ENCODE assay signal across 9 cellular contexts in the genomic region with DNA sequence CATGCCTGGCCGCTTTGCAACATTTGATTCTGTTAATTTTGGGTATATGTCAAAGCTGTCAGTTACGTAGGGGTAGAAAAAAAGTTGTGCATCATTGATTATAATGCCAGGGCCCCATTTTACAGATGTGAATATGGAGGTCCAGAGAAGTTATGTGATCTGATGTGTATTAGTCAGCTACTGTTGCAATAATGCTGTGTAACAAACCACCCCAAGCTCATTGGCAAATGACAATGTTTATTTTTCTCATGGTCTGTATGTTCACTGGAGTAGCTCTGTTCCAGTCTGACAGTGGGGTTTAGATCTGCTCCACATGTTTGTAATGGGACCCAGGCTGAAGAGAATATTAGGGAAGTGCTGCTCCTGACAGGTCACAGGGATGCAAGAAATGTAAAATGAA. TPM values are rescaled to one million over a fixed set of nuclear protein-coding genes. Genes with fewer than 3 reads are reported as not detected.
"Had no signal": no experiment of that assay in that cellular context is flagged by ENCODE, and none has a peak within 500 bp of the region (broad histone marks: within the 10 kb centered on the region; RNA-seq: fewer than 3 reads in every experiment).

No MANE protein-coding gene starts in this region.

- H3K9ac ChIP-seq: GM23248, KMS-11 had no signal

- H3K9me3 ChIP-seq: HAP-1 had no signal

- H3K27ac ChIP-seq: GM23248, HL-60, KMS-11 had no signal

- H2AFZ ChIP-seq: GM23248 had no signal

- H3K4me2 ChIP-seq: KMS-11 had no signal

- H3K36me3 ChIP-seq: HAP-1 had no signal

- H3K4me3 ChIP-seq: GM23248, HAP-1 had no signal

- H3K4me1 ChIP-seq: HAP-1 had no signal

- DNase-seq: GM23248, GOT3, H7, HFFc6, IMR-90, KBM-7 had no signal

RNA-seq across cellular contexts. Expression of a gene that starts 19.2 kb away (rescaled TPM):
- total RNA-seq: GM23248 had no signal
